In genomic region chr7:87561702-87562101, GRCh38 we compare ENCODE assay signal across 2 cellular contexts.
TF ChIP-seq lines count a peak whose summit lies in the region.

No MANE protein-coding gene starts in this region.

TF ChIP-seq in WTC11, 78 proteins besides CTCF, POLR2A, EP300 and RAD21:
- TF ChIP-seq ZNF281 (CRISPR knock-in tag; IDR thresholded peaks at IDR 0.05), result no peak
- TF ChIP-seq ZNF121 (CRISPR knock-in tag; IDR thresholded peaks at IDR 0.05), result peak; percentile 98
- TF ChIP-seq ARID4B (CRISPR knock-in tag; IDR thresholded peaks at IDR 0.05; ENCODE audit: borderline replicate concordance), result no peak
- peak; percentile 74; the same call in 1 of the 2 replicates for TF ChIP-seq GTF2I (CRISPR knock-in tag; conservative IDR thresholded peaks at IDR 0.05)

TF ChIP-seq in H1, 55 proteins besides CTCF, POLR2A, EP300 and RAD21:
- TF ChIP-seq TEAD4 (IDR thresholded peaks at IDR 0.05; ENCODE audit: low read depth, low read length) (no peak), KDM1A (IDR thresholded peaks at IDR 0.05; ENCODE audit: borderline replicate concordance, low read length) (0 out of 2 replicates have a peak, but pooled peaks have one; percentile 27), MAFK (IDR thresholded peaks at IDR 0.05; ENCODE audit: low read depth, low read length) (no peak), ASH2L (IDR thresholded peaks at IDR 0.05; ENCODE audit: low read length) (no peak)
